In the genomic region with DNA sequence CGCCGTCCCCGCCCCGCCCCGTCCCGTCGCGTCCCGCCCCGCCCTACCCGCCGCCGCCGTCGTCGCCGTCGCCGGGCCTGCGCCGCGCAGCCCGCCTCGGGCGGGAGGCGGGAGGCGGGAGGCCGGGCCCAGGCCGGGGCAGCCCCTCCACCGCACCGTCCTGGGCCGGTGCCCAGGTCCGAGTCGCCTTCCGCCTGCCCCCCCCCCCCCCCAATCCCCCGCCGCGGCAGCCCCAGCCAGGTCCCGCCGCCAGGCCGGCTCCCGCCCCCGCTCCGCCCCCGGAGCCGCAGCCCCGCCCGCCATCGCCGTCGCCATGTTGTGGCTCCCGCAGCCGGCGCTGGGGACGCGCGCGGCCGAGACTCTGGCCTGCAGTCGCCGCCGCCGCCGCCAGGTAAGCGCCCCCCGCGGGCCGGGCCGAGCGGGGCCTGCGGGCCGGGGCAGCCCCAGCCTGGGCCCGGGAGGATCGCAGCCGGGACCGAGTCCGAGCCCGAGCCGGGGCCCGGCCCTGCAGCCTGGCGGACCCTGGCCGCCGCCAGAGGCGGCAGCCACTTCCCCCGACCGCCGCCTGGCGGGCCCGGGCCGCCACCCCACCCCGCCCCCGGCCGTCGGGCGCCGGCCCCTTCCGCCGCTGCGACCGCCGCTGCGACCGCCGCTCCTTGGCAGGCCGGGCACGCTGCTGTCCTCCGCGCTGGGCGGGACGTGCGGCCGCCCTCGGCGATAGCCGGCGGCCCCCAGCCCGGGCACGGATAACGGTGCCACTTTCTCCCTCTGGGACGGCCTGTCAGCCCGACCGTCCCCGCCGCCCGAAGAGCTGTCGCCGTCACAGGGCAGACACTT, we compare ENCODE assay signal across 8 cellular contexts. TPM values are rescaled to one million over a fixed set of nuclear protein-coding genes. Genes with fewer than 3 reads are reported as not detected.
DNase-seq lines count a peak whose midpoint lies in the region; ATAC-seq and TF ChIP-seq lines count a peak whose summit lies in the region.

A gene with protein sequence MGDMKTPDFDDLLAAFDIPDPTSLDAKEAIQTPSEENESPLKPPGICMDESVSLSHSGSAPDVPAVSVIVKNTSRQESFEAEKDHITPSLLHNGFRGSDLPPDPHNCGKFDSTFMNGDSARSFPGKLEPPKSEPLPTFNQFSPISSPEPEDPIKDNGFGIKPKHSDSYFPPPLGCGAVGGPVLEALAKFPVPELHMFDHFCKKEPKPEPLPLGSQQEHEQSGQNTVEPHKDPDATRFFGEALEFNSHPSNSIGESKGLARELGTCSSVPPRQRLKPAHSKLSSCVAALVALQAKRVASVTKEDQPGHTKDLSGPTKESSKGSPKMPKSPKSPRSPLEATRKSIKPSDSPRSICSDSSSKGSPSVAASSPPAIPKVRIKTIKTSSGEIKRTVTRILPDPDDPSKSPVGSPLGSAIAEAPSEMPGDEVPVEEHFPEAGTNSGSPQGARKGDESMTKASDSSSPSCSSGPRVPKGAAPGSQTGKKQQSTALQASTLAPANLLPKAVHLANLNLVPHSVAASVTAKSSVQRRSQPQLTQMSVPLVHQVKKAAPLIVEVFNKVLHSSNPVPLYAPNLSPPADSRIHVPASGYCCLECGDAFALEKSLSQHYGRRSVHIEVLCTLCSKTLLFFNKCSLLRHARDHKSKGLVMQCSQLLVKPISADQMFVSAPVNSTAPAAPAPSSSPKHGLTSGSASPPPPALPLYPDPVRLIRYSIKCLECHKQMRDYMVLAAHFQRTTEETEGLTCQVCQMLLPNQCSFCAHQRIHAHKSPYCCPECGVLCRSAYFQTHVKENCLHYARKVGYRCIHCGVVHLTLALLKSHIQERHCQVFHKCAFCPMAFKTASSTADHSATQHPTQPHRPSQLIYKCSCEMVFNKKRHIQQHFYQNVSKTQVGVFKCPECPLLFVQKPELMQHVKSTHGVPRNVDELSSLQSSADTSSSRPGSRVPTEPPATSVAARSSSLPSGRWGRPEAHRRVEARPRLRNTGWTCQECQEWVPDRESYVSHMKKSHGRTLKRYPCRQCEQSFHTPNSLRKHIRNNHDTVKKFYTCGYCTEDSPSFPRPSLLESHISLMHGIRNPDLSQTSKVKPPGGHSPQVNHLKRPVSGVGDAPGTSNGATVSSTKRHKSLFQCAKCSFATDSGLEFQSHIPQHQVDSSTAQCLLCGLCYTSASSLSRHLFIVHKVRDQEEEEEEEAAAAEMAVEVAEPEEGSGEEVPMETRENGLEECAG (N-terminal part only) (plus strand): TSS at position 319 of the 837 bp plus-strand sequence. CDS start 34,084 bp downstream, outside the sequence.

- no peaks in the 10 kb centered on the region for H3K27me3 ChIP-seq in dorsolateral prefrontal cortex

- TF ChIP-seq CTCF in dorsolateral prefrontal cortex (IDR thresholded peaks at IDR 0.05 in 54 of 56, conservative IDR thresholded peaks at IDR 0.05 in 2 of 56; ENCODE audit: low read depth in 1 of 56, partially characterized antibody in 56 of 56): peak in 7 of 56 donors; percentile 5 to 44 (median 23)
- no peak for TF ChIP-seq CTCF in lower leg skin (IDR thresholded peaks at IDR 0.05)

- peak; percentile 72 for DNase-seq in NK-92 treated with Interleukin-12 subunit alpha and Interleukin-12 subunit beta, amount 100 ng/mL, for 24 hours (lab: John Stamatoyannopoulos, UW)
- DNase-seq in NK-92 (lab: John Stamatoyannopoulos, UW; ENCODE audit: unreplicated experiment) (no peak), NCI-H345 treated with DMSO at 0.1 percent for 48 hours (lab: John Stamatoyannopoulos, UW; ENCODE audit: unreplicated experiment) (peak; percentile 9), dorsolateral prefrontal cortex (peak; percentile 42 to 86 (median 68)), lower leg skin (ENCODE audit: low spot score in 2 of 2) (peak; percentile 53 to 96)
- peak; percentile 73 to 78 for DNase-seq in activated CD4-positive, alpha-beta T cell treated with anti-CD3 and anti-CD28 coated beads, Interleukin-2, amount 50 U/mL, for 4 hours
- DNase-seq in stimulated activated CD4-positive, alpha-beta T cell treated with anti-CD3 and anti-CD28 coated beads, TNF-alpha, amount 100 ng/mL, for 1 hour (ENCODE audit: low read depth in 3 of 3, low spot score in 1 of 3): peak in 2 of 3 donors; percentile 65 to 75

- WGBS in lower leg skin, 2 donors: 0% methylated on average over 8 to 50 of the region's 127 CpGs

- intact Hi-C loops in dorsolateral prefrontal cortex (cut with DNase I): loop anchor here (1.0 to 10.0 kb wide), 7 partner anchors 32 to 176 kb away; a partner anchor contains a TSS
- intact Hi-C loops in lower leg skin (cut with DNase I; ENCODE audit: low total_unique reads): no loop called here

- ATAC-seq in HG02970 (IDR thresholded peaks at IDR 0.05; ENCODE audit: low FRiP score, unreplicated experiment): peak; percentile 54

- peak within 1 kb of the TSS; percentile 96 to 100 (median 99) for H3K27ac ChIP-seq in dorsolateral prefrontal cortex

- H3K4me3 ChIP-seq in dorsolateral prefrontal cortex (peak within 1 kb of the TSS; percentile 76 to 98 (median 91)), lower leg skin (ENCODE audit: low read depth, poor library complexity, severe bottlenecking) (peak within 1 kb of the TSS; percentile 83)

- no peak for TF ChIP-seq POLR2A in lower leg skin (IDR thresholded peaks at IDR 0.05)

RNA-seq across cellular contexts. Expression of the gene that starts here (rescaled TPM):
- total RNA-seq in dorsolateral prefrontal cortex: 10 to 100 TPM; 24.1 to 48.5 (median 30.4) TPM
- total RNA-seq in lower leg skin: 10 to 100 TPM; 15.8 to 25.5 (median 21.1) TPM
